7 cellular contexts compared by ENCODE assay signal in genomic region chr3:10175334-10175733, GRCh38. TPM values are rescaled to one million over a fixed set of nuclear protein-coding genes. Genes with fewer than 3 reads are reported as not detected.
DNase-seq lines count a peak whose midpoint lies in the region; ATAC-seq, FAIRE-seq and TF ChIP-seq lines count a peak whose summit lies in the region.
"Not testable (repeated sequence)": the region's sequence is repeated elsewhere in the genome, so short reads cannot be mapped to it uniquely, and the experiment has no call there.

No MANE protein-coding gene starts in this region.

- in situ Hi-C loops in IMR-90 (cut with MboI; ENCODE audit: low sequenced_read_pairs); K562 (cut with MboI); HepG2 (cut with HindIII; ENCODE audit: extremely low pct_ligation_motif_present, low pct_unique_long_range_greater_than_20kb): not testable (repeated sequence)

- H2AK9ac ChIP-seq in IMR-90 (replicated peaks; ENCODE audit: low read depth, low read length, poor library complexity) = not testable (repeated sequence)

- not testable (repeated sequence) for H2BK15ac ChIP-seq in IMR-90 (ENCODE audit: low read depth, low read length)

- not testable (repeated sequence) for FAIRE-seq in K562 (lab: Jason Lieb, UNC); kidney (lab: Jason Lieb, UNC); HepG2 (lab: Jason Lieb, UNC)

- not testable (repeated sequence) for H3K4me3 ChIP-seq in IMR-90 (ENCODE audit: insufficient read depth, low read depth, low read length); OCI-LY1 (ENCODE audit: low read depth, low read length, poor library complexity, severe bottlenecking); ascending aorta; K562; kidney (ENCODE audit: low read length in 2 of 2); HepG2 (replicated peaks in 1 of 3; ENCODE audit: insufficient read depth in 1 of 3, low read depth in 2 of 3, low read length in 3 of 3)

- not testable (repeated sequence) for H3K56ac ChIP-seq in IMR-90 (ENCODE audit: extremely low read depth, insufficient read depth, low read length)

- not testable (repeated sequence) for H4K91ac ChIP-seq in IMR-90 (ENCODE audit: insufficient read depth, low read depth, low read length)

- intact Hi-C loops in IMR-90 (cut with micrococcal nuclease); K562 (cut with micrococcal nuclease); kidney (cut with DNase I); HepG2 (cut with micrococcal nuclease; ENCODE audit: unreplicated experiment): not testable (repeated sequence)
- intact Hi-C loops in ascending aorta (cut with DNase I) (loop anchor here (10.0 kb wide), 1 partner anchor 441 kb away; the partner anchor contains the start of gene BRPF1), posterior vena cava (cut with DNase I) (loop anchor here in 1 of 2 donors (10.0 kb wide), 1 partner anchor 1609 kb away; no protein-coding TSS in a partner anchor)

- BruUV-seq in IMR-90 (replicated peaks; lab: Mats Ljungman, UMichigan); K562 (replicated peaks; lab: Mats Ljungman, UMichigan); HepG2 (replicated peaks; lab: Mats Ljungman, UMichigan): not testable (repeated sequence)

- H3K14ac ChIP-seq in IMR-90 (replicated peaks; ENCODE audit: low read depth, low read length) = not testable (repeated sequence)

- POLR2A ChIA-PET in IMR-90 (lab: Charles Lee; ENCODE audit: unreplicated experiment); HepG2 (lab: Yijun Ruan, JAX): not testable (repeated sequence)
- POLR2A ChIA-PET in K562 (lab: Yijun Ruan, JAX) = interaction anchor here (0.6 to 1.1 kb wide), 2 partner anchors 13 to 116 kb away, joined by 3 to 4 read pairs; no protein-coding TSS in a partner anchor

- not testable (repeated sequence) for H3K23ac ChIP-seq in IMR-90 (ENCODE audit: low read depth, low read length)

- not testable (repeated sequence) for TF ChIP-seq RAD21 in IMR-90 (IDR thresholded peaks at IDR 0.05; ENCODE audit: low read length); K562 (CRISPR knock-in tag; conservative IDR thresholded peaks at IDR 0.05 in 1 of 2, IDR thresholded peaks at IDR 0.05 in 1 of 2); HepG2 (CRISPR knock-in tag; IDR thresholded peaks at IDR 0.05)

- H3K79me1 ChIP-seq in IMR-90 (ENCODE audit: low read depth in 1 of 2, low read length in 2 of 2) = peaks cover 11 to 38% of the 10 kb centered on the region in 2 experiments; a peak in 3 of 4 replicates

- H2BK5ac ChIP-seq in IMR-90 (ENCODE audit: low read depth, low read length, poor library complexity, severe bottlenecking) = not testable (repeated sequence)

- not testable (repeated sequence) for H3K4me2 ChIP-seq in IMR-90 (ENCODE audit: low read depth, low read length); OCI-LY1 (ENCODE audit: low read length); K562 (ENCODE audit: insufficient read depth, low read length); HepG2 (ENCODE audit: low read depth, low read length)

- H3K4me1 ChIP-seq in IMR-90 (ENCODE audit: control insufficient read depth, insufficient read depth, low read length); kidney (ENCODE audit: control insufficient read depth in 1 of 2, insufficient read depth in 1 of 2, low read depth in 1 of 2, low read length in 2 of 2): not testable (repeated sequence)
- H3K4me1 ChIP-seq in OCI-LY1 (ENCODE audit: insufficient read depth, low read length, severe bottlenecking) = peaks cover 53% of the 10 kb centered on the region
- H3K4me1 ChIP-seq in ascending aorta = peaks cover 2 to 17% of the 10 kb centered on the region in 2 donors
- H3K4me1 ChIP-seq in K562 (replicated peaks in 1 of 2; ENCODE audit: control insufficient read depth in 2 of 2, insufficient read depth in 2 of 2, low read length in 2 of 2) = peaks cover 9 to 11% of the 10 kb centered on the region in 2 experiments; a peak in 4 of 5 replicates
- H3K4me1 ChIP-seq in HepG2 (ENCODE audit: insufficient read depth, low read length) = peaks cover 23% of the 10 kb centered on the region

- H3K36me3 ChIP-seq in IMR-90 (ENCODE audit: control insufficient read depth, insufficient read depth, low read length) (peaks cover 12% of the 10 kb centered on the region), OCI-LY1 (ENCODE audit: insufficient read depth, low read length) (peaks cover 31% of the 10 kb centered on the region; the same call in 1 of the 2 replicates), ascending aorta (peaks cover 4 to 11% of the 10 kb centered on the region in 2 donors), HepG2 (replicated peaks in 1 of 2; ENCODE audit: control insufficient read depth in 1 of 2, insufficient read depth in 2 of 2, low read length in 2 of 2) (peaks cover 14 to 37% of the 10 kb centered on the region in 2 experiments)
- not testable (repeated sequence) for H3K36me3 ChIP-seq in K562 (ENCODE audit: control insufficient read depth, insufficient read depth, low read length); kidney (ENCODE audit: control insufficient read depth in 1 of 2, insufficient read depth in 2 of 2, low read length in 2 of 2)

- not testable (repeated sequence) for H3K9me1 ChIP-seq in IMR-90 (ENCODE audit: insufficient read depth, low read length); K562 (ENCODE audit: control insufficient read depth, insufficient read depth, low read length)

- not testable (repeated sequence) for H3K79me2 ChIP-seq in OCI-LY1 (ENCODE audit: insufficient read depth, low read length); K562 (ENCODE audit: control insufficient read depth, insufficient read depth, low read length)
- H3K79me2 ChIP-seq in HepG2 (ENCODE audit: insufficient read depth, low read length) = peaks cover 18% of the 10 kb centered on the region

- H3K18ac ChIP-seq in IMR-90 (ENCODE audit: low read depth, low read length) = not testable (repeated sequence)

- H2AK5ac ChIP-seq in IMR-90 (ENCODE audit: low read depth, low read length) = peak overlapping the region; percentile 76; the same call in 1 of the 2 replicates

- H2AFZ ChIP-seq in IMR-90 (replicated peaks; ENCODE audit: low read length, poor library complexity); OCI-LY1 (ENCODE audit: low read length); K562 (ENCODE audit: low read depth, low read length); HepG2 (ENCODE audit: low read length): not testable (repeated sequence)

- not testable (repeated sequence) for H3K9ac ChIP-seq in IMR-90 (ENCODE audit: low read depth, low read length); OCI-LY1 (ENCODE audit: low read length); K562 (ENCODE audit: insufficient read depth in 1 of 2, low read depth in 2 of 2, low read length in 2 of 2); kidney (ENCODE audit: low read length in 2 of 2); HepG2 (ENCODE audit: insufficient read depth, low read depth, low read length)

- H4K5ac ChIP-seq in IMR-90 (ENCODE audit: low read depth, low read length) = not testable (repeated sequence)

- no CpG with 5 or more reads among the region's 7 CpGs for WGBS in IMR-90 (ENCODE audit: extremely low coverage in 2 of 2, insufficient read length in 1 of 2), 2 experiments
- WGBS in K562 (ENCODE audit: insufficient coverage, low coverage, missing lambda C conversion rate) = 90% methylated on average over 7 of the region's 7 CpGs
- WGBS in HepG2 (ENCODE audit: low lambda C conversion rate) = 97% methylated on average over 7 of the region's 7 CpGs

- H4K20me1 ChIP-seq in IMR-90 (ENCODE audit: insufficient read depth, low read length); OCI-LY1 (ENCODE audit: insufficient read depth, low read length); K562 (replicated peaks; ENCODE audit: control insufficient read depth, insufficient read depth, low read length); HepG2 (ENCODE audit: insufficient read depth, low read length): not testable (repeated sequence)

- not testable (repeated sequence) for H3F3A ChIP-seq in OCI-LY1 (ENCODE audit: insufficient read depth, low read length)

- not testable (repeated sequence) for DNase-seq in IMR-90; ascending aorta (ENCODE audit: low spot score in 2 of 2); K562 (ENCODE audit: extremely low read depth in 1 of 4, low spot score in 3 of 4); HepG2 (ENCODE audit: low spot score)
- DNase-seq in kidney (peak; percentile 45), posterior vena cava (ENCODE audit: low spot score) (peak; percentile 32)

- H4K8ac ChIP-seq in IMR-90 (ENCODE audit: low read depth in 2 of 2, low read length in 2 of 2) = not testable (repeated sequence)

- H3K4ac ChIP-seq in IMR-90 (ENCODE audit: low read depth, low read length) = not testable (repeated sequence)

- not testable (repeated sequence) for ATAC-seq in IMR-90 (ENCODE audit: low read depth); K562; HepG2

- not testable (repeated sequence) for H2BK120ac ChIP-seq in IMR-90 (ENCODE audit: low read depth, low read length)

- not testable (repeated sequence) for H3K9me2 ChIP-seq in OCI-LY1 (ENCODE audit: low read depth, low read length)

- TF ChIP-seq EP300 in K562 (IDR thresholded peaks at IDR 0.05; ENCODE audit: low read length); HepG2 (IDR thresholded peaks at IDR 0.05; ENCODE audit: low read depth in 2 of 2, low read length in 2 of 2); HepG2 (CRISPR knock-in tag; IDR thresholded peaks at IDR 0.05; ENCODE audit: borderline replicate concordance): not testable (repeated sequence)

- CTCF ChIA-PET in IMR-90 (lab: Yijun Ruan, JAX) = interaction anchor here (0.6 kb wide), 1 partner anchor 10 kb away, joined by 3 read pairs; no protein-coding TSS in a partner anchor
- CTCF ChIA-PET in K562 (lab: Yijun Ruan, JAX; ENCODE audit: low intra/inter-chr PET ratio); HepG2 (lab: Yijun Ruan, JAX; ENCODE audit: low intra/inter-chr PET ratio, low total read pairs): not testable (repeated sequence)

- TF ChIP-seq POLR2A in IMR-90 (IDR thresholded peaks at IDR 0.05; ENCODE audit: low read depth, low read length); K562 (conservative IDR thresholded peaks at IDR 0.05); HepG2 (IDR thresholded peaks at IDR 0.05; ENCODE audit: insufficient read depth in 1 of 2, low read depth in 2 of 2, low read length in 2 of 2): not testable (repeated sequence)

- H2BK20ac ChIP-seq in IMR-90 (ENCODE audit: low read depth, low read length) = not testable (repeated sequence)

- not testable (repeated sequence) for TF ChIP-seq CTCF in IMR-90 (conservative IDR thresholded peaks at IDR 0.05; ENCODE audit: low read depth, low read length); OCI-LY1 (IDR thresholded peaks at IDR 0.05; ENCODE audit: low read length); ascending aorta (IDR thresholded peaks at IDR 0.05); K562 (IDR thresholded peaks at IDR 0.05 in 2 of 3, conservative IDR thresholded peaks at IDR 0.05 in 1 of 3; ENCODE audit: insufficient read depth in 2 of 3, low read depth in 1 of 3, low read length in 3 of 3); kidney (IDR thresholded peaks at IDR 0.05; ENCODE audit: borderline replicate concordance, extremely low read depth, insufficient read depth); HepG2 (CRISPR knock-in tag; IDR thresholded peaks at IDR 0.05)

- not testable (repeated sequence) for H3K9me3 ChIP-seq in IMR-90 (ENCODE audit: control insufficient read depth, insufficient read depth, low read length); OCI-LY1 (ENCODE audit: low read length); ascending aorta; K562 (replicated peaks; ENCODE audit: control insufficient read depth, insufficient read depth, low read depth, low read length); kidney (ENCODE audit: control insufficient read depth in 1 of 2, low read length in 2 of 2); HepG2 (ENCODE audit: low read length)

- dilution Hi-C loops in IMR-90 (cut with HindIII; ENCODE audit: low sequenced_read_pairs, unreplicated experiment) = not testable (repeated sequence)

- H3K27ac ChIP-seq in IMR-90 (ENCODE audit: insufficient read depth, low read length); K562 (ENCODE audit: extremely low read depth, low read depth, low read length); kidney (ENCODE audit: low read depth in 2 of 2, low read length in 2 of 2); HepG2 (ENCODE audit: extremely low read length, insufficient read depth, low read length): not testable (repeated sequence)
- H3K27ac ChIP-seq in OCI-LY1 (ENCODE audit: low read depth, low read length, poor library complexity, severe bottlenecking) (peak overlapping the region; percentile 5), ascending aorta (peak overlapping the region; percentile 93 to 94)

- not testable (repeated sequence) for H3K27me3 ChIP-seq in IMR-90 (ENCODE audit: control insufficient read depth, insufficient read depth, low read length); OCI-LY1 (ENCODE audit: insufficient read depth, low read length); ascending aorta; K562 (ENCODE audit: control insufficient read depth in 2 of 2, insufficient read depth in 2 of 2, low read length in 2 of 2); HepG2 (ENCODE audit: control insufficient read depth in 1 of 2, insufficient read depth in 2 of 2, low read length in 2 of 2)

RNA-seq across cellular contexts. Expression of gene IRAK2, which starts 10.6 kb away (rescaled TPM):
- total RNA-seq in IMR-90 (2012; rRNA removed) (8.1 and 8.6 TPM in 2 replicates), ascending aorta (1.3 TPM), K562 (2014; rRNA removed) (2.5 and 4.7 TPM in 2 replicates), K562 (2014; rRNA removed; fragmentation: Illumina TruSeq; extraction: Trizol) (2.7 TPM in 2 replicates), K562 (2015; rRNA removed; fragmentation: Illumina TruSeq; extraction: Trizol) (1.7 and 1.8 TPM in 2 replicates), K562 (2021) (3.1 and 3.2 TPM in 2 replicates), kidney (8.9 TPM), HepG2 (2016; rRNA removed; fragmentation: Illumina TruSeq; extraction: Trizol) (13.1 and 15.3 TPM in 2 replicates), posterior vena cava (1 to 10 TPM; 2.3 to 4.2 TPM)
- polyA plus RNA-seq in IMR-90 (2012; rRNA removed) (6.9 and 7.8 TPM in 2 replicates), K562 (2011; rRNA removed) (3.6 and 4.4 TPM in 2 replicates), K562 (2014; fragmentation: Illumina TruSeq; extraction: Trizol) (3.2 and 3.8 TPM in 2 replicates), K562 (2014; fragmentation: Nextera tagmentation; extraction: Ambion mirVana) (1 to 10 TPM in 1 of 2 experiments, under 1 TPM in 1; 0.42 to 1.0 TPM), K562 (2014; rRNA removed) (2.7 and 2.9 TPM in 2 replicates), kidney (ENCODE audit: insufficient read depth, low read depth, low replicate concordance) (1.2 TPM), HepG2 (2011; rRNA removed) (23.3 and 27.9 TPM in 2 replicates)
- polyA plus RNA-seq in IMR-90 (2012; cell fraction: cytosol; rRNA removed) = 5.1 and 6.1 TPM in 2 replicates
- polyA plus RNA-seq in IMR-90 (2012; cell fraction: nucleus; rRNA removed; ENCODE audit: low replicate concordance) = 4.2 and 6.2 TPM in 2 replicates
- total RNA-seq in K562 (2011; cell fraction: chromatin; rRNA removed; ENCODE audit: low replicate concordance) = 3.6 and 5.6 TPM in 2 replicates
- total RNA-seq in K562 (2011; cell fraction: nucleolus; rRNA removed) = 3.4 and 4.5 TPM in 2 replicates
- 3.7 and 4.1 TPM in 2 replicates for total RNA-seq in K562 (2011; cell fraction: nucleoplasm; rRNA removed)
- polyA plus RNA-seq in K562 (2011; cell fraction: cytosol; rRNA removed) = 4.2 and 5.7 TPM in 2 replicates
- 1.3 and 1.9 TPM in 2 replicates for polyA plus RNA-seq in K562 (2011; cell fraction: nucleus; rRNA removed)
- 1.8 and 2.8 TPM in 2 replicates for polyA plus RNA-seq in K562 (2012)
- polyA minus RNA-seq in K562 (2011; rRNA and poly(A)+ RNA removed) = 2.3 and 3.5 TPM in 2 replicates
- polyA minus RNA-seq in K562 (2011; cell fraction: cytosol; rRNA and poly(A)+ RNA removed) = 1.9 and 3.1 TPM in 2 replicates
- polyA minus RNA-seq in K562 (2011; cell fraction: nucleus; rRNA and poly(A)+ RNA removed) = 1.1 and 1.2 TPM in 2 replicates
- total RNA-seq in HepG2 (2016; cell fraction: cytosol; rRNA removed; fragmentation: Illumina TruSeq; extraction: Trizol; ENCODE audit: low read depth) = 1.5 and 1.7 TPM in 2 replicates
- total RNA-seq in HepG2 (2016; cell fraction: insoluble cytoplasmic fraction; rRNA removed; fragmentation: Illumina TruSeq; extraction: Trizol) = 12.7 and 14.4 TPM in 2 replicates
- 5.2 TPM in 2 replicates for total RNA-seq in HepG2 (2016; cell fraction: membrane; rRNA removed; fragmentation: Illumina TruSeq; extraction: Trizol)
- total RNA-seq in HepG2 (2016; cell fraction: nucleus; rRNA removed; fragmentation: Illumina TruSeq; extraction: Trizol) = 8.0 and 8.2 TPM in 2 replicates
- 20.5 and 24.9 TPM in 2 replicates for polyA plus RNA-seq in HepG2 (2011; cell fraction: cytosol; rRNA removed)
- polyA plus RNA-seq in HepG2 (2011; cell fraction: nucleus; rRNA removed) = 10.1 and 12.7 TPM in 2 replicates
- polyA plus RNA-seq in HepG2 (2012) = 12.4 and 13.3 TPM in 2 replicates
- polyA plus RNA-seq in HepG2 (2016; cell fraction: cytosol; fragmentation: Illumina TruSeq; extraction: Trizol; ENCODE audit: low read depth) = 0.59 and 0.79 TPM in 2 replicates
- 11.6 and 13.6 TPM in 2 replicates for polyA plus RNA-seq in HepG2 (2016; cell fraction: insoluble cytoplasmic fraction; fragmentation: Illumina TruSeq; extraction: Trizol; ENCODE audit: low read depth)
- 1.8 and 2.2 TPM in 2 replicates for polyA plus RNA-seq in HepG2 (2016; cell fraction: membrane; fragmentation: Illumina TruSeq; extraction: Trizol; ENCODE audit: low read depth)
- polyA plus RNA-seq in HepG2 (2016; cell fraction: nucleus; fragmentation: Illumina TruSeq; extraction: Trizol; ENCODE audit: insufficient read depth, low read depth) = 9.0 and 10.2 TPM in 2 replicates
- polyA minus RNA-seq in HepG2 (2011; rRNA and poly(A)+ RNA removed; ENCODE audit: low replicate concordance) = 11.7 and 37.7 TPM in 2 replicates
- 15.0 and 20.4 TPM in 2 replicates for polyA minus RNA-seq in HepG2 (2011; cell fraction: cytosol; rRNA and poly(A)+ RNA removed)
- polyA minus RNA-seq in HepG2 (2011; cell fraction: nucleus; rRNA and poly(A)+ RNA removed) = 9.5 and 12.4 TPM in 2 replicates

RNA-seq across cellular contexts. Expression of gene VHL, which starts 33.8 kb away (rescaled TPM):
- total RNA-seq in IMR-90 (2012; rRNA removed) (11.8 and 19.2 TPM in 2 replicates), ascending aorta (34.4 TPM), K562 (2014; rRNA removed) (73.9 and 82.2 TPM in 2 replicates), K562 (2014; rRNA removed; fragmentation: Illumina TruSeq; extraction: Trizol) (109 and 120 TPM in 2 replicates), K562 (2015; rRNA removed; fragmentation: Illumina TruSeq; extraction: Trizol) (90.5 and 91.1 TPM in 2 replicates), K562 (2021) (79.4 and 93.6 TPM in 2 replicates), kidney (40.0 TPM), HepG2 (2016; rRNA removed; fragmentation: Illumina TruSeq; extraction: Trizol) (51.7 and 64.4 TPM in 2 replicates), posterior vena cava (10 to 100 TPM; 21.7 to 24.7 TPM)
- polyA plus RNA-seq in IMR-90 (2012; rRNA removed) (8.9 and 11.7 TPM in 2 replicates), K562 (2011; rRNA removed) (49.8 and 55.3 TPM in 2 replicates), K562 (2014; fragmentation: Illumina TruSeq; extraction: Trizol) (73.5 and 84.1 TPM in 2 replicates), K562 (2014; fragmentation: Nextera tagmentation; extraction: Ambion mirVana) (10 to 100 TPM; 16.3 to 22.7 TPM), K562 (2014; rRNA removed) (58.7 and 74.2 TPM in 2 replicates), kidney (ENCODE audit: insufficient read depth, low read depth, low replicate concordance) (11.7 TPM), HepG2 (2011; rRNA removed) (23.5 and 24.2 TPM in 2 replicates)
- polyA plus RNA-seq in IMR-90 (2012; cell fraction: cytosol; rRNA removed) = 4.9 and 7.9 TPM in 2 replicates
- polyA plus RNA-seq in IMR-90 (2012; cell fraction: nucleus; rRNA removed; ENCODE audit: low replicate concordance) = 6.8 and 15.4 TPM in 2 replicates
- total RNA-seq in K562 (2011; cell fraction: chromatin; rRNA removed; ENCODE audit: low replicate concordance) = 75.2 and 83.6 TPM in 2 replicates
- 45.5 and 50.2 TPM in 2 replicates for total RNA-seq in K562 (2011; cell fraction: nucleolus; rRNA removed)
- total RNA-seq in K562 (2011; cell fraction: nucleoplasm; rRNA removed) = 91.8 and 160 TPM in 2 replicates
- 19.7 and 34.1 TPM in 2 replicates for polyA plus RNA-seq in K562 (2011; cell fraction: cytosol; rRNA removed)
- 35.5 and 39.4 TPM in 2 replicates for polyA plus RNA-seq in K562 (2011; cell fraction: nucleus; rRNA removed)
- polyA plus RNA-seq in K562 (2012) = 78.7 and 123 TPM in 2 replicates
- 70.6 and 72.7 TPM in 2 replicates for polyA minus RNA-seq in K562 (2011; rRNA and poly(A)+ RNA removed)
- 22.2 and 30.4 TPM in 2 replicates for polyA minus RNA-seq in K562 (2011; cell fraction: cytosol; rRNA and poly(A)+ RNA removed)
- polyA minus RNA-seq in K562 (2011; cell fraction: nucleus; rRNA and poly(A)+ RNA removed) = 11.8 and 13.1 TPM in 2 replicates
- total RNA-seq in HepG2 (2016; cell fraction: cytosol; rRNA removed; fragmentation: Illumina TruSeq; extraction: Trizol; ENCODE audit: low read depth) = 9.3 and 10.4 TPM in 2 replicates
- 51.6 and 58.3 TPM in 2 replicates for total RNA-seq in HepG2 (2016; cell fraction: insoluble cytoplasmic fraction; rRNA removed; fragmentation: Illumina TruSeq; extraction: Trizol)
- total RNA-seq in HepG2 (2016; cell fraction: membrane; rRNA removed; fragmentation: Illumina TruSeq; extraction: Trizol) = 50.5 and 52.2 TPM in 2 replicates
- 34.3 and 34.9 TPM in 2 replicates for total RNA-seq in HepG2 (2016; cell fraction: nucleus; rRNA removed; fragmentation: Illumina TruSeq; extraction: Trizol)
- 11.8 and 18.6 TPM in 2 replicates for polyA plus RNA-seq in HepG2 (2011; cell fraction: cytosol; rRNA removed)
- polyA plus RNA-seq in HepG2 (2011; cell fraction: nucleus; rRNA removed) = 10.9 and 13.2 TPM in 2 replicates
- 40.2 and 41.2 TPM in 2 replicates for polyA plus RNA-seq in HepG2 (2012)
- 6.7 and 9.7 TPM in 2 replicates for polyA plus RNA-seq in HepG2 (2016; cell fraction: cytosol; fragmentation: Illumina TruSeq; extraction: Trizol; ENCODE audit: low read depth)
- 60.6 and 64.6 TPM in 2 replicates for polyA plus RNA-seq in HepG2 (2016; cell fraction: insoluble cytoplasmic fraction; fragmentation: Illumina TruSeq; extraction: Trizol; ENCODE audit: low read depth)
- 33.5 and 35.8 TPM in 2 replicates for polyA plus RNA-seq in HepG2 (2016; cell fraction: membrane; fragmentation: Illumina TruSeq; extraction: Trizol; ENCODE audit: low read depth)
- polyA plus RNA-seq in HepG2 (2016; cell fraction: nucleus; fragmentation: Illumina TruSeq; extraction: Trizol; ENCODE audit: insufficient read depth, low read depth) = 53.4 and 54.4 TPM in 2 replicates
- polyA minus RNA-seq in HepG2 (2011; rRNA and poly(A)+ RNA removed; ENCODE audit: low replicate concordance) = 22.0 and 26.6 TPM in 2 replicates
- polyA minus RNA-seq in HepG2 (2011; cell fraction: cytosol; rRNA and poly(A)+ RNA removed) = 15.5 and 17.2 TPM in 2 replicates
- 13.1 and 13.4 TPM in 2 replicates for polyA minus RNA-seq in HepG2 (2011; cell fraction: nucleus; rRNA and poly(A)+ RNA removed)

RNA-seq across cellular contexts. Expression of gene BRK1, which starts 59.9 kb away (rescaled TPM):
- total RNA-seq in IMR-90 (2012; rRNA removed) (81.4 and 123 TPM in 2 replicates), ascending aorta (87.3 TPM), K562 (2014; rRNA removed) (105 and 110 TPM in 2 replicates), K562 (2014; rRNA removed; fragmentation: Illumina TruSeq; extraction: Trizol) (148 and 174 TPM in 2 replicates), K562 (2015; rRNA removed; fragmentation: Illumina TruSeq; extraction: Trizol) (148 and 161 TPM in 2 replicates), K562 (2021) (139 and 140 TPM in 2 replicates), kidney (130 TPM), HepG2 (2016; rRNA removed; fragmentation: Illumina TruSeq; extraction: Trizol) (118 and 146 TPM in 2 replicates), posterior vena cava (100 to 1,000 TPM in 1 of 2 donors, 10 to 100 TPM in 1; 98.9 to 125 TPM)
- polyA plus RNA-seq in IMR-90 (2012; rRNA removed) (195 and 235 TPM in 2 replicates), K562 (2011; rRNA removed) (295 and 316 TPM in 2 replicates), K562 (2014; fragmentation: Illumina TruSeq; extraction: Trizol) (250 and 293 TPM in 2 replicates), K562 (2014; fragmentation: Nextera tagmentation; extraction: Ambion mirVana) (100 to 1,000 TPM; 538 to 634 TPM), K562 (2014; rRNA removed) (252 and 265 TPM in 2 replicates), kidney (ENCODE audit: insufficient read depth, low read depth, low replicate concordance) (308 TPM), HepG2 (2011; rRNA removed) (137 and 155 TPM in 2 replicates)
- 62.1 and 106 TPM in 2 replicates for polyA plus RNA-seq in IMR-90 (2012; cell fraction: cytosol; rRNA removed)
- 19.3 and 61.7 TPM in 2 replicates for polyA plus RNA-seq in IMR-90 (2012; cell fraction: nucleus; rRNA removed; ENCODE audit: low replicate concordance)
- 34.5 and 36.9 TPM in 2 replicates for total RNA-seq in K562 (2011; cell fraction: chromatin; rRNA removed; ENCODE audit: low replicate concordance)
- 28.4 and 29.7 TPM in 2 replicates for total RNA-seq in K562 (2011; cell fraction: nucleolus; rRNA removed)
- 50.7 and 104 TPM in 2 replicates for total RNA-seq in K562 (2011; cell fraction: nucleoplasm; rRNA removed)
- polyA plus RNA-seq in K562 (2011; cell fraction: cytosol; rRNA removed) = 189 and 259 TPM in 2 replicates
- polyA plus RNA-seq in K562 (2011; cell fraction: nucleus; rRNA removed) = 67.0 and 104 TPM in 2 replicates
- 244 and 289 TPM in 2 replicates for polyA plus RNA-seq in K562 (2012)
- polyA minus RNA-seq in K562 (2011; rRNA and poly(A)+ RNA removed) = 110 and 120 TPM in 2 replicates
- polyA minus RNA-seq in K562 (2011; cell fraction: cytosol; rRNA and poly(A)+ RNA removed) = 37.0 and 45.9 TPM in 2 replicates
- polyA minus RNA-seq in K562 (2011; cell fraction: nucleus; rRNA and poly(A)+ RNA removed) = 11.7 and 28.9 TPM in 2 replicates
- 146 and 148 TPM in 2 replicates for total RNA-seq in HepG2 (2016; cell fraction: cytosol; rRNA removed; fragmentation: Illumina TruSeq; extraction: Trizol; ENCODE audit: low read depth)
- 118 and 151 TPM in 2 replicates for total RNA-seq in HepG2 (2016; cell fraction: insoluble cytoplasmic fraction; rRNA removed; fragmentation: Illumina TruSeq; extraction: Trizol)
- total RNA-seq in HepG2 (2016; cell fraction: membrane; rRNA removed; fragmentation: Illumina TruSeq; extraction: Trizol) = 186 and 189 TPM in 2 replicates
- 41.5 and 47.1 TPM in 2 replicates for total RNA-seq in HepG2 (2016; cell fraction: nucleus; rRNA removed; fragmentation: Illumina TruSeq; extraction: Trizol)
- polyA plus RNA-seq in HepG2 (2011; cell fraction: cytosol; rRNA removed) = 149 and 188 TPM in 2 replicates
- polyA plus RNA-seq in HepG2 (2011; cell fraction: nucleus; rRNA removed) = 30.9 and 35.8 TPM in 2 replicates
- 174 and 211 TPM in 2 replicates for polyA plus RNA-seq in HepG2 (2012)
- 215 and 222 TPM in 2 replicates for polyA plus RNA-seq in HepG2 (2016; cell fraction: cytosol; fragmentation: Illumina TruSeq; extraction: Trizol; ENCODE audit: low read depth)
- polyA plus RNA-seq in HepG2 (2016; cell fraction: insoluble cytoplasmic fraction; fragmentation: Illumina TruSeq; extraction: Trizol; ENCODE audit: low read depth) = 201 and 202 TPM in 2 replicates
- polyA plus RNA-seq in HepG2 (2016; cell fraction: membrane; fragmentation: Illumina TruSeq; extraction: Trizol; ENCODE audit: low read depth) = 234 TPM in 2 replicates
- polyA plus RNA-seq in HepG2 (2016; cell fraction: nucleus; fragmentation: Illumina TruSeq; extraction: Trizol; ENCODE audit: insufficient read depth, low read depth) = 91.3 and 95.5 TPM in 2 replicates
- 60.0 and 70.0 TPM in 2 replicates for polyA minus RNA-seq in HepG2 (2011; rRNA and poly(A)+ RNA removed; ENCODE audit: low replicate concordance)
- 36.4 and 40.6 TPM in 2 replicates for polyA minus RNA-seq in HepG2 (2011; cell fraction: cytosol; rRNA and poly(A)+ RNA removed)
- 21.4 and 27.1 TPM in 2 replicates for polyA minus RNA-seq in HepG2 (2011; cell fraction: nucleus; rRNA and poly(A)+ RNA removed)
